Comparison of ENCODE assay signal across 17 cellular contexts in the genomic region with DNA sequence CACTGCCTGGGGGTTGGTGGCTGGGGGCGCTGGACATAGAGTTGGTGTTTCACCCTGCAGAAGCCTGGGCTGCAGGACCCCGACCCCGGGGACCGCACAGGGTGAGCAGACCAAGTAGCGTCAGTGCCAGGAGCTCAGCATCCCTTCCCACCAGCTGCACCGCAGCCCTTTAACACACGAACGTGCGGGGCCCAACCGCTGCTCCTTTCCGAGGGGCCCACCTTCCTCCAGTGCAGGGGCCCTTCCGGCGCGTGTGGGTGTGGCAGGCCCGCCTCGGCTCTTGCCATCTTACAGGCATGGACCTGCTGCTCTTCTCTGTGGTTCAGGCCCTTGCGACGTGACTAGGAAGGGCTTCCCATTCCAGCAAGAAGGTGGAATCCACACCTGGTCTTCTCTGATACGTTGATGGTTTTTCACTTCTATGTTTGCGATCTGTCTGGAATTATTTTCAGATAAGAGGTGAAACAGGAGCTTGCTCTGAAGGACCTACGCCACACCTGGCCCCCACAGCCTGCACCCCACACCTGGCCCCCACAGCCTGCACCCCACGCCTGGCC. TPM values are rescaled to one million over a fixed set of nuclear protein-coding genes. Genes with fewer than 3 reads are reported as not detected.
"Had no signal": no experiment of that assay in that cellular context is flagged by ENCODE, and none has a peak within 500 bp of the region (broad histone marks: within the 10 kb centered on the region; RNA-seq: fewer than 3 reads in every experiment).

No MANE protein-coding gene starts in this region.

- H3K9me3 Mint-ChIP-seq: activated CD4-positive, alpha-beta T cell treated with anti-CD3 and anti-CD28 coated beads, Interleukin-2, amount 10 ng/mL, durations not matched to agents 7 days and 5 days; activated naive CD4-positive, alpha-beta T cell treated with anti-CD3 and anti-CD28 coated beads, Interleukin-2, amount 10 ng/mL, durations not matched to agents 7 days and 5 days; activated naive CD8-positive, alpha-beta T cell treated with anti-CD3 and anti-CD28 coated beads, Interleukin-2, amount 50 U/mL, for 24 hours; central memory CD8-positive, alpha-beta T cell; natural killer cell had no signal

- H3K36me3 Mint-ChIP-seq: activated naive CD4-positive, alpha-beta T cell treated with anti-CD3 and anti-CD28 coated beads, Interleukin-2, amount 10 ng/mL, durations not matched to agents 7 days and 5 days; natural killer cell had no signal

- H3K27me3 Mint-ChIP-seq: central memory CD8-positive, alpha-beta T cell had no signal

- H3K27ac Mint-ChIP-seq: activated CD4-positive, alpha-beta T cell treated with anti-CD3 and anti-CD28 coated beads, Interleukin-2, amount 10 ng/mL, durations not matched to agents 7 days and 5 days; activated naive CD4-positive, alpha-beta T cell treated with anti-CD3 and anti-CD28 coated beads, Interleukin-2, amount 10 ng/mL, durations not matched to agents 7 days and 5 days; activated naive CD8-positive, alpha-beta T cell treated with anti-CD3 and anti-CD28 coated beads, Interleukin-2, amount 50 U/mL, for 24 hours; natural killer cell had no signal

- ATAC-seq: activated CD4-positive, CD25-positive, alpha-beta regulatory T cell treated with anti-CD3 and anti-CD28 coated beads, Interleukin-2, amount 50 U/mL, for 24 hours; activated naive CD8-positive, alpha-beta T cell treated with anti-CD3 and anti-CD28 coated beads, Interleukin-2, amount 50 U/mL, for 24 hours; natural killer cell; stimulated activated naive CD8-positive, alpha-beta T cell treated with anti-CD3 and anti-CD28 coated beads, Interleukin-15, Interleukin-2, amounts not matched to agents 100 U/mL and 50 U/mL, for 24 hours had no signal

- H3K4me3 Mint-ChIP-seq: activated CD4-positive, alpha-beta T cell treated with anti-CD3 and anti-CD28 coated beads, Interleukin-2, amount 10 ng/mL, durations not matched to agents 7 days and 5 days; activated naive CD4-positive, alpha-beta T cell treated with anti-CD3 and anti-CD28 coated beads, Interleukin-2, amount 10 ng/mL, durations not matched to agents 7 days and 5 days; activated naive CD8-positive, alpha-beta T cell treated with anti-CD3 and anti-CD28 coated beads, Interleukin-2, amount 50 U/mL, for 24 hours; central memory CD8-positive, alpha-beta T cell; natural killer cell had no signal

- DNase-seq: activated CD4-positive, alpha-beta T cell treated with anti-CD3 and anti-CD28 coated beads, Interleukin-2, amount 10 ng/mL, durations not matched to agents 7 days and 5 days; activated effector memory CD4-positive, alpha-beta T cell treated with Interleukin-2 at 50 U/mL for 16 hours; brain microvascular endothelial cell; heart right ventricle; left ventricle myocardium superior; natural killer cell; tibial artery had no signal

RNA-seq across cellular contexts. Expression of a gene that starts 47.8 kb away (rescaled TPM):
- total RNA-seq: activated CD4-positive, alpha-beta T cell treated with anti-CD3 and anti-CD28 coated beads, Interleukin-2, amount 10 ng/mL, durations not matched to agents 7 days and 5 days; frontal cortex; left ventricle myocardium superior; natural killer cell; omental fat pad; right atrium auricular region; T-helper 1 cell treated with Interleukin-12 subunit alpha and Interleukin-12 subunit beta and Interleukin-4 antibody, amounts not matched to agents 30 ng/mL and 1 ng/mL, for 36 hours had no signal

RNA-seq across cellular contexts. Expression of a gene that starts 56.0 kb away (rescaled TPM):
- total RNA-seq: activated CD4-positive, alpha-beta T cell treated with anti-CD3 and anti-CD28 coated beads, Interleukin-2, amount 10 ng/mL, durations not matched to agents 7 days and 5 days; frontal cortex; heart right ventricle; left ventricle myocardium superior; natural killer cell; right atrium auricular region; skeletal muscle tissue; T-helper 1 cell treated with Interleukin-12 subunit alpha and Interleukin-12 subunit beta and Interleukin-4 antibody, amounts not matched to agents 30 ng/mL and 1 ng/mL, for 36 hours had no signal
- polyA plus RNA-seq: heart right ventricle had no signal
